17 cellular contexts compared by ENCODE assay signal in genomic region chrX:19198448-19198847, GRCh38.
DNase-seq lines count a peak whose midpoint lies in the region; ATAC-seq, FAIRE-seq and TF ChIP-seq lines count a peak whose summit lies in the region.
"Had no signal": no experiment of that assay in that cellular context is flagged by ENCODE, and none has a peak within 500 bp of the region (broad histone marks: within the 10 kb centered on the region; RNA-seq: fewer than 3 reads in every experiment).

No MANE protein-coding gene starts in this region.

- H3K4me3 ChIP-seq in Caco-2 (ENCODE audit: low read depth, low read length) (no peak overlapping the region), HAP-1 (no peak overlapping the region)
- H3K4me3 ChIP-seq: GM23248 had no signal

- CTCF ChIA-PET in Caco-2 (lab: Charles Lee) = interaction anchor here (0.6 kb wide), 1 partner anchor 286 kb away, joined by 3 read pairs; no protein-coding TSS in a partner anchor

- H3K9me3 Mint-ChIP-seq in natural killer cell (no peaks in the 10 kb centered on the region), Caco-2 (ENCODE audit: unreplicated experiment) (no peaks in the 10 kb centered on the region)
- H3K9me3 Mint-ChIP-seq: CD4-positive, alpha-beta T cell had no signal

- H3K36me3 Mint-ChIP-seq in natural killer cell (no peaks in the 10 kb centered on the region), Caco-2 (ENCODE audit: insufficient read depth, unreplicated experiment) (no peaks in the 10 kb centered on the region)

- H3K9me3 ChIP-seq in Caco-2 = no peaks in the 10 kb centered on the region
- no peaks in the 10 kb centered on the region for H3K9me3 ChIP-seq in HAP-1

- H3K27me3 Mint-ChIP-seq in natural killer cell (ENCODE audit: low read depth in 2 of 2) = no peaks in the 10 kb centered on the region
- peaks cover 14% of the 10 kb centered on the region for H3K27me3 Mint-ChIP-seq in Caco-2 (ENCODE audit: insufficient read depth, unreplicated experiment)

- H3K4me1 Mint-ChIP-seq in natural killer cell (peaks cover 6 to 25% of the 10 kb centered on the region in 2 donors), Caco-2 (ENCODE audit: low read depth, unreplicated experiment) (no peaks in the 10 kb centered on the region)

- DNase-seq in GM12892 (ENCODE audit: insufficient read length) (no peak), astrocyte of the hippocampus (ENCODE audit: low read depth, low spot score) (peak; percentile 29), natural killer cell (no peak), NCI-H446 (lab: John Stamatoyannopoulos, UW) (no peak), Caco-2 (no peak), HAP-1 (ENCODE audit: low spot score in 2 of 2) (no peak)
- DNase-seq in stimulated activated CD4-positive, alpha-beta T cell treated with anti-CD3 and anti-CD28 coated beads, Interleukin-1b, Interleukin-23, amount 100 ng/mL, for 48 hours = no peak
- DNase-seq: C1 segment of cervical spinal cord; CD4-positive, alpha-beta T cell; DMS79; EL; GM23248; H7 had no signal

- no TSS peak for BruUV-seq in Caco-2 (replicated peaks; lab: Mats Ljungman, UMichigan)

- no peak for TF ChIP-seq POLR2A in GM12892 (IDR thresholded peaks at IDR 0.05; ENCODE audit: low read depth, low read length)

- in situ Hi-C loops in HAP-1 (cut with MboI; ENCODE audit: low sequenced_read_pairs) = no loop called here

- FAIRE-seq in GM12892 (lab: Jason Lieb, UNC) = peak; percentile 73
- FAIRE-seq: G401.6, HepG2, HTR-8/SVneo had no signal

- no peak overlapping the region for H3K4me3 Mint-ChIP-seq in natural killer cell
- no peak overlapping the region for H3K4me3 Mint-ChIP-seq in Caco-2 (ENCODE audit: unreplicated experiment)
- H3K4me3 Mint-ChIP-seq: B cell; CD4-positive, alpha-beta T cell had no signal

- intact Hi-C loops in natural killer cell (cut with micrococcal nuclease) (no loop called here), Caco-2 (cut with micrococcal nuclease; ENCODE audit: unreplicated experiment) (no loop called here)

- TF ChIP-seq CTCF in natural killer cell (IDR thresholded peaks at IDR 0.05) = no peak
- no peak for TF ChIP-seq CTCF in Caco-2 (IDR thresholded peaks at IDR 0.05; ENCODE audit: insufficient read depth in 1 of 2, low read depth in 1 of 2, low read length in 1 of 2, severe bottlenecking in 1 of 2, unreplicated experiment in 1 of 2)

- H3K27me3 ChIP-seq in Caco-2 (replicated peaks; ENCODE audit: control insufficient read depth, insufficient read depth, low read length) (no peaks in the 10 kb centered on the region), HAP-1 (ENCODE audit: low read depth) (no peaks in the 10 kb centered on the region; the same call in 1 of the 2 replicates)

- H3K4me1 ChIP-seq in Caco-2 (no peaks in the 10 kb centered on the region), HAP-1 (no peaks in the 10 kb centered on the region)

- POLR2A ChIA-PET in Caco-2 (lab: Charles Lee) = no interaction called here

- H3K27ac Mint-ChIP-seq in natural killer cell = peak overlapping the region; percentile 54 to 63
- H3K27ac Mint-ChIP-seq in Caco-2 (ENCODE audit: unreplicated experiment) = no peak overlapping the region
- H3K27ac Mint-ChIP-seq: B cell; CD4-positive, alpha-beta T cell had no signal

- ATAC-seq in natural killer cell = peak in 1 of 3 donors; percentile 63
- ATAC-seq: HepG2 had no signal

- no peaks in the 10 kb centered on the region for H3K36me3 ChIP-seq in Caco-2 (ENCODE audit: control insufficient read depth, insufficient read depth, low read length)
- no peaks in the 10 kb centered on the region for H3K36me3 ChIP-seq in HAP-1 (replicated peaks)
